16 cellular contexts compared by ENCODE assay signal in the genomic region with DNA sequence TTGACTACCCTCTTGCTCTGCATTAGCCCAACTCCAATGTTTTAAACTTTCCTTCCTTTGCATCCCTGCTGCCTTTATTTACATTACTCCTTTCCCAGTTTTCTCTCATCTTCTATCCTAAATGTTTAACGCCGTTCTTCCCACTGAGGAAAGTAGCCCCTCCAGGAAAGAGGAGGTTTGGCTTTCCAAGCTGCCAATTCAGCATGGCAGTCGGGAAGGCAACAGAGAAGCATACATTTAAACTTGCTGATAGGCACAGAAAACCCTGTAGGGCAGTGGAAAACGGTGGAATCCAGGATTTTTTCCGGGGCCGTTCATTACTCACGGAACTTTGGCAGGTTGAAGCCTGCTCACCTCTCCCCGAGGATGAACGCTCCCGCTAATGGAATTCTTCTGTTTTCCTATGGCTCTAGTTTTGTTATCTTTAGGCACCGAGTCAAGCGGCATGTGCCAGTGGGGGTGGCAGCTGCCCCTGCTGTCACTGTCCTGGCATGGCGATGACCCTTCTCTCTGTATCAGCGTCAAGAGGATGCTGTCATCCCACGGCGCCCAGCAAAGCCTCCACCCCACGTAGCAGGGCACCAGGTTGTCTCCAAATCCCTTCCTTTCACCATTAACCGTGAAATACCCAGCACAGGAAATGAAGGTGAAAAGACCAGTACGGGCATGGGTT. TPM values are rescaled to one million over a fixed set of nuclear protein-coding genes. Genes with fewer than 3 reads are reported as not detected.
DNase-seq lines count a peak whose midpoint lies in the region; ATAC-seq and TF ChIP-seq lines count a peak whose summit lies in the region.
"Had no signal": no experiment of that assay in that cellular context is flagged by ENCODE, and none has a peak within 500 bp of the region (broad histone marks: within the 10 kb centered on the region; RNA-seq: fewer than 3 reads in every experiment).

No MANE protein-coding gene starts in this region.

- no peak overlapping the region for H3K4me3 Mint-ChIP-seq in T-helper 17 cell
- no peak overlapping the region for H3K4me3 Mint-ChIP-seq in activated CD4-positive, alpha-beta T cell treated with anti-CD3 and anti-CD28 coated beads, Interleukin-2, amount 10 ng/mL, durations not matched to agents 7 days and 5 days
- H3K4me3 Mint-ChIP-seq in Calu3 (ENCODE audit: low read depth, unreplicated experiment) = no peak overlapping the region

- in situ Hi-C loops in KBM-7 (cut with MboI; ENCODE audit: low pct_unique_long_range_greater_than_20kb, low sequenced_read_pairs) = no loop called here

- no peaks in the 10 kb centered on the region for H3K9me3 Mint-ChIP-seq in activated CD4-positive, alpha-beta T cell treated with anti-CD3 and anti-CD28 coated beads, Interleukin-2, amount 10 ng/mL, durations not matched to agents 7 days and 5 days
- no peaks in the 10 kb centered on the region for H3K9me3 Mint-ChIP-seq in Calu3 (ENCODE audit: low read depth, unreplicated experiment)

- ATAC-seq in T-helper 17 cell (no peak), foreskin keratinocyte (peak; percentile 44)
- ATAC-seq: A549 had no signal

- H3K9me3 ChIP-seq in T-helper 17 cell (ENCODE audit: control insufficient read depth, low read length, poor library complexity, severe bottlenecking) = no peaks in the 10 kb centered on the region
- H3K9me3 ChIP-seq: A549, HAP-1 had no signal

- peak overlapping the region; percentile 5 for H3K27ac Mint-ChIP-seq in T-helper 17 cell
- no peak overlapping the region for H3K27ac Mint-ChIP-seq in activated CD4-positive, alpha-beta T cell treated with anti-CD3 and anti-CD28 coated beads, Interleukin-2, amount 10 ng/mL, durations not matched to agents 7 days and 5 days
- H3K27ac Mint-ChIP-seq in Calu3 (ENCODE audit: unreplicated experiment) = no peak overlapping the region
- H3K27ac Mint-ChIP-seq: CD4-positive, alpha-beta memory T cell had no signal

- peaks cover 7% of the 10 kb centered on the region for H3K4me1 Mint-ChIP-seq in T-helper 17 cell
- peaks cover 7% of the 10 kb centered on the region for H3K4me1 Mint-ChIP-seq in activated CD4-positive, alpha-beta T cell treated with anti-CD3 and anti-CD28 coated beads, Interleukin-2, amount 10 ng/mL, durations not matched to agents 7 days and 5 days
- peaks cover 5% of the 10 kb centered on the region for H3K4me1 Mint-ChIP-seq in Calu3 (ENCODE audit: low read depth, unreplicated experiment)

- intact Hi-C loops in Calu3 (cut with micrococcal nuclease; ENCODE audit: unreplicated experiment) = no loop called here

- TF ChIP-seq CTCF in foreskin keratinocyte (conservative IDR thresholded peaks at IDR 0.05) (no peak), Calu3 (IDR thresholded peaks at IDR 0.05; ENCODE audit: unreplicated experiment) (no peak)

- CTCF ChIA-PET in activated CD4-positive, alpha-beta T cell treated with anti-CD3 and anti-CD28 coated beads, Interleukin-2, amount 10 ng/mL, durations not matched to agents 7 days and 5 days (lab: Charles Lee) = no interaction called here
- CTCF ChIA-PET in Calu3 (lab: Charles Lee) = no interaction called here

- no peaks in the 10 kb centered on the region for H3K4me1 ChIP-seq in foreskin keratinocyte
- H3K4me1 ChIP-seq: BE2C, HAP-1 had no signal

- no TSS peak for BruUV-seq in Calu3 (replicated peaks; lab: Mats Ljungman, UMichigan)

- H3K36me3 Mint-ChIP-seq in T-helper 17 cell (ENCODE audit: low read depth) (peaks cover 4% of the 10 kb centered on the region), Calu3 (ENCODE audit: insufficient read depth, unreplicated experiment) (no peaks in the 10 kb centered on the region)
- H3K36me3 Mint-ChIP-seq in activated CD4-positive, alpha-beta T cell treated with anti-CD3 and anti-CD28 coated beads, Interleukin-2, amount 10 ng/mL, durations not matched to agents 7 days and 5 days (ENCODE audit: low read depth) = no peaks in the 10 kb centered on the region
- H3K36me3 Mint-ChIP-seq: CD4-positive, alpha-beta memory T cell had no signal

- peaks cover 67% of the 10 kb centered on the region for H3K27me3 Mint-ChIP-seq in T-helper 17 cell
- H3K27me3 Mint-ChIP-seq in activated CD4-positive, alpha-beta T cell treated with anti-CD3 and anti-CD28 coated beads, Interleukin-2, amount 10 ng/mL, durations not matched to agents 7 days and 5 days = peaks cover 13% of the 10 kb centered on the region
- H3K27me3 Mint-ChIP-seq in Calu3 (ENCODE audit: unreplicated experiment) = no peaks in the 10 kb centered on the region

- no peaks in the 10 kb centered on the region for H3K27me3 ChIP-seq in foreskin keratinocyte
- H3K27me3 ChIP-seq: BE2C had no signal

- DNase-seq in HPDE6-E6E7 (ENCODE audit: extremely low spot score) = peak; percentile 21
- no peak for DNase-seq in T-helper 17 cell
- DNase-seq in foreskin keratinocyte = peak; percentile 56 to 62
- peak; percentile 27 for DNase-seq in retina
- DNase-seq in activated CD4-positive, alpha-beta T cell treated with anti-CD3 and anti-CD28 coated beads, Interleukin-2, amount 10 ng/mL, durations not matched to agents 7 days and 5 days = no peak
- DNase-seq in Calu3 = no peak
- DNase-seq in KBM-7 = no peak
- DNase-seq: BE2C; CD4-positive, alpha-beta memory T cell; DMS153; DMS79 treated with DMSO at 0.1 percent for 48 hours; EL; GDM1 had no signal

- POLR2A ChIA-PET in activated CD4-positive, alpha-beta T cell treated with anti-CD3 and anti-CD28 coated beads, Interleukin-2, amount 10 ng/mL, durations not matched to agents 7 days and 5 days (lab: Charles Lee) = no interaction called here

- H3K27ac ChIP-seq in foreskin keratinocyte = no peak overlapping the region
- H3K27ac ChIP-seq: A549, C4-2B had no signal

RNA-seq across cellular contexts. Expression of gene ZBTB18, which starts 48.3 kb away (rescaled TPM):
- total RNA-seq in T-helper 17 cell (10 to 100 TPM; 26.3 to 29.1 TPM), foreskin keratinocyte (6.6 and 8.5 TPM in 2 replicates), Calu3 (2022) (35.8 and 37.8 TPM in 2 replicates)
- polyA plus RNA-seq in foreskin keratinocyte = 2.1 and 3.1 TPM in 2 replicates
- total RNA-seq in activated CD4-positive, alpha-beta T cell treated with anti-CD3 and anti-CD28 coated beads, Interleukin-2, amount 10 ng/mL, durations not matched to agents 7 days and 5 days = 10 to 100 TPM; 18.4 to 19.6 TPM

Comparison
In these comparisons a context has a peak if more than half of its experiments do, and no peak if none do; other contexts are left out.
1. DNase-seq: peak in HPDE6-E6E7 (single experiment), foreskin keratinocyte (2 of 2) and retina (single experiment); none in T-helper 17 cell (0 of 3), activated CD4-positive, alpha-beta T cell treated with anti-CD3 and anti-CD28 coated beads, Interleukin-2, amount 10 ng/mL, durations not matched to agents 7 days and 5 days (single experiment), Calu3 (single experiment) and KBM-7 (single experiment).